Comparison of ENCODE assay signal across 2 cellular contexts in the genomic region with DNA sequence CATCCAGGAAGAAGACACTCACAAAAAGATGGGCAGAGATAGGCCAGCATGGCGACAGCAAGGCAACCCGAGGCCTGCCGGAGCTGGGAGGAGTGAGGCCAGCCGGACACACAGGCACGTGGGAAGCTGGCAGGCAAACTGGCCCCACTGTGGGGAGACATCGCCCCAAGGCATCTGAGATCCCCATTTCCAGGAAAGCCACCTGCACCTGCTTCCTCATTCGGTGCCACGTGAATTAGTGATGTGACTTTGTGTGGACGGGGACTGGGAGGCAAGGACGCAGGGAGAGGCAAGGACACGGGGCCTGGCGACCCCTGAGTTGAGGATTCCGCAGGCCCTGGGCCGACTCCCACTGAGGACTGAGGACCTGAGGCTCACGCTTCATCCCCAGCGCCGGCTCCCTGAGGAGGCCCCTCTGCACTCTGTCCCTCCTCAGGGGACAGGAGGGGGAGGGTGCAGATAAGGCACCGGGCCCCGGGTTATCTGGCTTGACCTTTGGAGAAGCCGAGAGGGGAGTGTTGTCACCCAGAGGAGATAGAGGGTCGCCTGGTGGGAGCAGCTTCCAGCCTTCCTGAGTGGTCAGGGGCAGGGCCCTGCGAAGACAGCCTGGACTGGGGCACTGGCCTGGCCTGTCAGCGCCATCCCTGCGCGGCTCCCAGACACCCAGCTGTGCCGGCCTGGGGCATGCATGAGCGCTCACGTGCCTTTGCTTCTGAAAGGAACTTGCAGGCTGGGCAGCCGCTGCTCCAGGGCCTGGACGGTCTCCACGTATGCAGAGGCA.
TF ChIP-seq lines count a peak whose summit lies in the region.

No MANE protein-coding gene starts in this region.

TF ChIP-seq in GM23338, 12 proteins besides CTCF, POLR2A, EP300 and RAD21:
- TF ChIP-seq, protein P1, sequence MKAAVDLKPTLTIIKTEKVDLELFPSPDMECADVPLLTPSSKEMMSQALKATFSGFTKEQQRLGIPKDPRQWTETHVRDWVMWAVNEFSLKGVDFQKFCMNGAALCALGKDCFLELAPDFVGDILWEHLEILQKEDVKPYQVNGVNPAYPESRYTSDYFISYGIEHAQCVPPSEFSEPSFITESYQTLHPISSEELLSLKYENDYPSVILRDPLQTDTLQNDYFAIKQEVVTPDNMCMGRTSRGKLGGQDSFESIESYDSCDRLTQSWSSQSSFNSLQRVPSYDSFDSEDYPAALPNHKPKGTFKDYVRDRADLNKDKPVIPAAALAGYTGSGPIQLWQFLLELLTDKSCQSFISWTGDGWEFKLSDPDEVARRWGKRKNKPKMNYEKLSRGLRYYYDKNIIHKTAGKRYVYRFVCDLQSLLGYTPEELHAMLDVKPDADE (IDR thresholded peaks at IDR 0.05): no peak

TF ChIP-seq in WTC11, 78 proteins besides CTCF, POLR2A, EP300 and RAD21:
- TF ChIP-seq NR3C1 (CRISPR knock-in tag; conservative IDR thresholded peaks at IDR 0.05; ENCODE audit: low read depth) (no peak), MYBL2 (CRISPR knock-in tag; IDR thresholded peaks at IDR 0.05) (no peak)
- TF ChIP-seq, protein P2, sequence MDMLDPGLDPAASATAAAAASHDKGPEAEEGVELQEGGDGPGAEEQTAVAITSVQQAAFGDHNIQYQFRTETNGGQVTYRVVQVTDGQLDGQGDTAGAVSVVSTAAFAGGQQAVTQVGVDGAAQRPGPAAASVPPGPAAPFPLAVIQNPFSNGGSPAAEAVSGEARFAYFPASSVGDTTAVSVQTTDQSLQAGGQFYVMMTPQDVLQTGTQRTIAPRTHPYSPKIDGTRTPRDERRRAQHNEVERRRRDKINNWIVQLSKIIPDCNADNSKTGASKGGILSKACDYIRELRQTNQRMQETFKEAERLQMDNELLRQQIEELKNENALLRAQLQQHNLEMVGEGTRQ (CRISPR knock-in tag; IDR thresholded peaks at IDR 0.05): peak; percentile 59
- TF ChIP-seq, protein P3, sequence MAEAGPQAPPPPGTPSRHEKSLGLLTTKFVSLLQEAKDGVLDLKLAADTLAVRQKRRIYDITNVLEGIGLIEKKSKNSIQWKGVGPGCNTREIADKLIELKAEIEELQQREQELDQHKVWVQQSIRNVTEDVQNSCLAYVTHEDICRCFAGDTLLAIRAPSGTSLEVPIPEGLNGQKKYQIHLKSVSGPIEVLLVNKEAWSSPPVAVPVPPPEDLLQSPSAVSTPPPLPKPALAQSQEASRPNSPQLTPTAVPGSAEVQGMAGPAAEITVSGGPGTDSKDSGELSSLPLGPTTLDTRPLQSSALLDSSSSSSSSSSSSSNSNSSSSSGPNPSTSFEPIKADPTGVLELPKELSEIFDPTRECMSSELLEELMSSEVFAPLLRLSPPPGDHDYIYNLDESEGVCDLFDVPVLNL (CRISPR knock-in tag; IDR thresholded peaks at IDR 0.05; ENCODE audit: borderline replicate concordance, low read depth): no peak
